28 cellular contexts compared by ENCODE assay signal in genomic region chr5:33146916-33147315, GRCh38.
DNase-seq lines count a peak whose midpoint lies in the region; ATAC-seq, FAIRE-seq and TF ChIP-seq lines count a peak whose summit lies in the region.
"Had no signal": no experiment of that assay in that cellular context is flagged by ENCODE, and none has a peak within 500 bp of the region (broad histone marks: within the 10 kb centered on the region; RNA-seq: fewer than 3 reads in every experiment).

No MANE protein-coding gene starts in this region.

- BruUV-seq in mammary epithelial cell (replicated peaks; lab: Mats Ljungman, UMichigan) = no TSS peak

- ATAC-seq in HG03175 (IDR thresholded peaks at IDR 0.05; ENCODE audit: unreplicated experiment) = no peak
- ATAC-seq in GM21390 (IDR thresholded peaks at IDR 0.05; ENCODE audit: unreplicated experiment) = no peak
- ATAC-seq: activated CD4-positive, CD25-positive, alpha-beta regulatory T cell treated with anti-CD3 and anti-CD28 coated beads, Interleukin-2, amount 50 U/mL, for 24 hours; HepG2; psoas muscle; T-cell had no signal

- intact Hi-C loops in mammary epithelial cell (cut with micrococcal nuclease) = no loop called here

- H3K9ac ChIP-seq in mammary epithelial cell (ENCODE audit: insufficient read depth, low read length) = no peak overlapping the region

- H2AFZ ChIP-seq in ACC112 (ENCODE audit: low read length, unreplicated experiment) (no peak overlapping the region), mammary epithelial cell (ENCODE audit: low read depth, low read length) (no peak overlapping the region)

- DNase-seq in HTR-8/SVneo (ENCODE audit: insufficient read length, low spot score) (no peak), mammary epithelial cell (peak; percentile 72), kidney tubule cell (ENCODE audit: low spot score) (peak; percentile 62), 8988T (no peak), islet precursor cell (no peak)
- DNase-seq: activated CD4-positive, alpha-beta memory T cell treated with anti-CD3 and anti-CD28 coated beads, Interleukin-2, amount 10 ng/mL, durations not matched to agents 7 days and 5 days; C1 segment of cervical spinal cord; DMS79 treated with DMSO at 0.1 percent for 48 hours; H9; NCI-H1105 treated with DMSO at 0.1 percent for 48 hours; NCI-H2029 treated with DMSO at 0.1 percent for 48 hours; NCI-H226; NCI-H774; psoas muscle; SHP77 treated with DMSO at 0.1 percent for 48 hours; stimulated activated CD4-positive, alpha-beta T cell treated with anti-CD3 and anti-CD28 coated beads, Interleukin-1b, Interleukin-23, amount 100 ng/mL, for 48 hours; T-cell had no signal

- CTCF ChIA-PET in mammary epithelial cell (lab: Charles Lee; ENCODE audit: low non-redundant PET) = interaction anchor here (0.6 kb wide), 1 partner anchor 229 kb away, joined by 3 read pairs; no protein-coding TSS in a partner anchor

- dilution Hi-C loops in mammary epithelial cell (cut with HindIII; ENCODE audit: low sequenced_read_pairs) = no loop called here

- FAIRE-seq in HTR-8/SVneo (lab: Jason Lieb, UNC) = peak; percentile 88
- FAIRE-seq: frontal cortex, GM12891, HepG2, islet of Langerhans had no signal

- no peaks in the 10 kb centered on the region for H4K20me1 ChIP-seq in mammary epithelial cell (ENCODE audit: insufficient read depth, low read length)

- H3K79me2 ChIP-seq in ACC112 (ENCODE audit: control insufficient read depth, insufficient read depth, low read length, unreplicated experiment) = no peaks in the 10 kb centered on the region
- no peaks in the 10 kb centered on the region for H3K79me2 ChIP-seq in mammary epithelial cell (ENCODE audit: insufficient read depth, low read length)

- H3K4me3 ChIP-seq in ACC112 (ENCODE audit: low read depth, low read length) (peak overlapping the region; percentile 36; the same call in 1 of the 2 replicates), mammary epithelial cell (replicated peaks in 1 of 3; ENCODE audit: insufficient read depth in 1 of 3, low read depth in 2 of 3, low read length in 3 of 3) (no peak overlapping the region)
- H3K4me3 ChIP-seq: ascending aorta, lung, psoas muscle, skin epidermis had no signal

- peak overlapping the region; percentile 32 for H3K4me2 ChIP-seq in mammary epithelial cell (ENCODE audit: insufficient read depth, low read depth, low read length)

- no peaks in the 10 kb centered on the region for H3K36me3 ChIP-seq in ACC112 (ENCODE audit: insufficient read depth, low read length)
- H3K36me3 ChIP-seq in mammary epithelial cell (ENCODE audit: insufficient read depth, low read length) = no peaks in the 10 kb centered on the region
- H3K36me3 ChIP-seq: ascending aorta had no signal

- H3K27ac ChIP-seq in ACC112 (ENCODE audit: low read depth, low read length) = peak overlapping the region; percentile 86
- peak overlapping the region; percentile 91 for H3K27ac ChIP-seq in mammary epithelial cell (ENCODE audit: insufficient read depth, low read depth, low read length)
- H3K27ac ChIP-seq: psoas muscle, skin epidermis had no signal

- H3K27me3 ChIP-seq in ACC112 (ENCODE audit: insufficient read depth, low read length) = no peaks in the 10 kb centered on the region
- no peaks in the 10 kb centered on the region for H3K27me3 ChIP-seq in mammary epithelial cell (ENCODE audit: insufficient read depth, low read length)
- H3K27me3 ChIP-seq: ascending aorta had no signal

- H3K4me1 ChIP-seq in ACC112 (ENCODE audit: control insufficient read depth, insufficient read depth, low read length, unreplicated experiment) = peaks cover 32% of the 10 kb centered on the region
- peaks cover 26% of the 10 kb centered on the region for H3K4me1 ChIP-seq in mammary epithelial cell (ENCODE audit: insufficient read depth, low read length)
- H3K4me1 ChIP-seq: psoas muscle had no signal

- no peak for TF ChIP-seq CTCF in mammary epithelial cell (conservative IDR thresholded peaks at IDR 0.05 in 1 of 2, IDR thresholded peaks at IDR 0.05 in 1 of 2; ENCODE audit: extremely low read depth in 1 of 2, insufficient read depth in 1 of 2, low read depth in 1 of 2, low read length in 2 of 2)

- H3K9me3 ChIP-seq in mammary epithelial cell (replicated peaks; ENCODE audit: insufficient read depth, low read length) = no peaks in the 10 kb centered on the region
- H3K9me3 ChIP-seq: ascending aorta, psoas muscle had no signal

- in situ Hi-C loops in mammary epithelial cell (cut with MboI; ENCODE audit: low sequenced_read_pairs in 2 of 2) = no loop called here

Comparison
In these comparisons a context has a peak if more than half of its experiments do, and no peak if none do; other contexts are left out.
1. DNase-seq: peak in mammary epithelial cell (single experiment) and kidney tubule cell (single experiment); none in HTR-8/SVneo (single experiment), 8988T (single experiment) and islet precursor cell (single experiment).